Comparison of ENCODE assay signal across 10 cellular contexts in genomic region chr1:201546093-201546492, GRCh38. TPM values are rescaled to one million over a fixed set of nuclear protein-coding genes. Genes with fewer than 3 reads are reported as not detected.
DNase-seq lines count a peak whose midpoint lies in the region; ATAC-seq and TF ChIP-seq lines count a peak whose summit lies in the region.
"Had no signal": no experiment of that assay in that cellular context is flagged by ENCODE, and none has a peak within 500 bp of the region (broad histone marks: within the 10 kb centered on the region; RNA-seq: fewer than 3 reads in every experiment).

No MANE protein-coding gene starts in this region.

- intact Hi-C loops in PC-3 (cut with micrococcal nuclease) = no loop called here

- H3K27ac Mint-ChIP-seq in immature natural killer cell = no peak overlapping the region

- H3K27me3 Mint-ChIP-seq in immature natural killer cell (ENCODE audit: low read depth in 3 of 3) = peaks cover 4 to 5% (median 5%) of the 10 kb centered on the region in 3 donors

- no peaks in the 10 kb centered on the region for H3K36me3 ChIP-seq in BE2C
- no peaks in the 10 kb centered on the region for H3K36me3 ChIP-seq in H7 (replicated peaks; ENCODE audit: control insufficient read depth, insufficient read depth, low read length)
- H3K36me3 ChIP-seq in PC-3 (ENCODE audit: low read depth, low read length) = no peaks in the 10 kb centered on the region
- no peaks in the 10 kb centered on the region for H3K36me3 ChIP-seq in kidney epithelial cell (ENCODE audit: control insufficient read depth, insufficient read depth, low read length)
- H3K36me3 ChIP-seq: neutrophil had no signal

- H3K4me1 Mint-ChIP-seq in immature natural killer cell = no peaks in the 10 kb centered on the region

- no peak overlapping the region for H3K4me2 ChIP-seq in PC-3 (ENCODE audit: low read length)

- CTCF ChIA-PET in PC-3 (lab: Charles Lee) = no interaction called here

- no peak overlapping the region for H2AFZ ChIP-seq in PC-3 (ENCODE audit: low read length)

- H3K4me1 ChIP-seq in BE2C = peaks cover 13% of the 10 kb centered on the region
- H3K4me1 ChIP-seq in PC-3 (ENCODE audit: insufficient read depth, low read length) = no peaks in the 10 kb centered on the region

- H3K9me3 ChIP-seq in BE2C = no peaks in the 10 kb centered on the region
- H3K9me3 ChIP-seq in PC-3 (ENCODE audit: low read length) = no peaks in the 10 kb centered on the region
- H3K9me3 ChIP-seq: neutrophil had no signal

- H3K4me3 ChIP-seq in BE2C (ENCODE audit: low read depth, low read length) (peak overlapping the region; percentile 24), H7 (ENCODE audit: insufficient read depth, low read depth, low read length) (no peak overlapping the region), PC-3 (ENCODE audit: low read length) (no peak overlapping the region), kidney epithelial cell (ENCODE audit: low read depth, low read length) (no peak overlapping the region)

- H3K36me3 Mint-ChIP-seq in immature natural killer cell = peaks cover 0 to 3% (median 3%) of the 10 kb centered on the region in 3 donors

- H3F3A ChIP-seq in PC-3 (ENCODE audit: low read length, unreplicated experiment) = no peaks in the 10 kb centered on the region

- peak; percentile 49 for TF ChIP-seq CTCF in BE2C (IDR thresholded peaks at IDR 0.05; ENCODE audit: low read depth, low read length)
- TF ChIP-seq CTCF in PC-3 (conservative IDR thresholded peaks at IDR 0.05; ENCODE audit: low read depth, low read length) = peak; percentile 22; the same call in 1 of the 2 replicates
- TF ChIP-seq CTCF in kidney epithelial cell (IDR thresholded peaks at IDR 0.05; ENCODE audit: insufficient read depth, low read length, poor library complexity, severe bottlenecking) = peak; percentile 42

- H3K4me3 Mint-ChIP-seq in immature natural killer cell = no peak overlapping the region

- POLR2A ChIA-PET in PC-3 (lab: Charles Lee; ENCODE audit: unreplicated experiment) = no interaction called here

- H3K27me3 ChIP-seq in BE2C (no peaks in the 10 kb centered on the region), H7 (ENCODE audit: control insufficient read depth, insufficient read depth, low read length) (peaks cover 4% of the 10 kb centered on the region), PC-3 (ENCODE audit: low read length) (no peaks in the 10 kb centered on the region), kidney epithelial cell (ENCODE audit: control insufficient read depth, insufficient read depth, low read length) (no peaks in the 10 kb centered on the region)

- no peak overlapping the region for H3K9ac ChIP-seq in PC-3 (ENCODE audit: low read length)

- BruUV-seq in PC-3 (replicated peaks; lab: Mats Ljungman, UMichigan) = no TSS peak

- H3K9me3 Mint-ChIP-seq in immature natural killer cell = no peaks in the 10 kb centered on the region

- ATAC-seq in PC-3 (no peak), HG03045 (IDR thresholded peaks at IDR 0.05; ENCODE audit: unreplicated experiment) (no peak), HG02981 (IDR thresholded peaks at IDR 0.05; ENCODE audit: unreplicated experiment) (no peak)

- H4K20me1 ChIP-seq in PC-3 (ENCODE audit: low read length) = no peaks in the 10 kb centered on the region

- H3K79me2 ChIP-seq in PC-3 (ENCODE audit: low read length) = no peaks in the 10 kb centered on the region

- H3K27ac ChIP-seq in PC-3 (ENCODE audit: low read length) = no peak overlapping the region
- H3K27ac ChIP-seq: neutrophil had no signal

- no peaks in the 10 kb centered on the region for H3K9me2 ChIP-seq in PC-3 (replicated peaks; ENCODE audit: low read length)

- DNase-seq in BE2C = peak; percentile 59
- DNase-seq in H7 = peak; percentile 67
- no peak for DNase-seq in PC-3
- DNase-seq in kidney epithelial cell (ENCODE audit: low read depth) = no peak
- no peak for DNase-seq in putamen (ENCODE audit: low spot score)
- DNase-seq in immature natural killer cell = no peak
- DNase-seq: activated CD8-positive, alpha-beta memory T cell treated with anti-CD3 and anti-CD28 coated beads for 24 hours had no signal

RNA-seq across cellular contexts. Expression of gene NAV1, which starts 7.2 kb away (rescaled TPM):
- polyA plus RNA-seq in BE2C (2012; ENCODE audit: insufficient read depth, insufficient read length, low read depth) = 41.3 TPM
- total RNA-seq in H7 (2014; rRNA removed; shearing (Covaris generic)) = 13.2 and 16.7 TPM in 2 replicates
- 2.6 and 6.5 TPM in 2 replicates for total RNA-seq in PC-3 (2014; rRNA removed)
- 37.1 and 43.0 TPM in 2 replicates for total RNA-seq in kidney epithelial cell
- under 1 TPM in 2 of 3 donors, not detected in 1; 0.23 to 0.56 TPM for polyA plus RNA-seq in immature natural killer cell

RNA-seq across cellular contexts. Expression of gene CSRP1, which starts 39.2 kb away (rescaled TPM):
- 78.3 TPM for polyA plus RNA-seq in BE2C (2012; ENCODE audit: insufficient read depth, insufficient read length, low read depth)
- 0.73 and 0.74 TPM in 2 replicates for total RNA-seq in H7 (2014; rRNA removed; shearing (Covaris generic))
- total RNA-seq in PC-3 (2014; rRNA removed) (147 and 189 TPM in 2 replicates), kidney epithelial cell (784 and 823 TPM in 2 replicates)
- 10 to 100 TPM; 58.0 to 72.9 (median 61.8) TPM for polyA plus RNA-seq in immature natural killer cell

Comparison
In these comparisons a context has a peak if more than half of its experiments do, and no peak if none do; other contexts are left out.
1. DNase-seq: peak in BE2C (single experiment) and H7 (single experiment); none in PC-3 (single experiment), kidney epithelial cell (single experiment), putamen (single experiment) and immature natural killer cell (0 of 3).
2. RNA of gene CSRP1, which starts 39.2 kb away (total RNA-seq): 784 to 823 TPM in kidney epithelial cell and 147 to 189 TPM in PC-3; 0.73 to 0.74 TPM in H7; every median in the first group is over 10 times any median in the second.
3. Peak in every context shown above with its lines, with median percentiles within 50 percentile points of each other: CTCF ChIP-seq.